1 cellular context compared by ENCODE assay signal in the genomic region with DNA sequence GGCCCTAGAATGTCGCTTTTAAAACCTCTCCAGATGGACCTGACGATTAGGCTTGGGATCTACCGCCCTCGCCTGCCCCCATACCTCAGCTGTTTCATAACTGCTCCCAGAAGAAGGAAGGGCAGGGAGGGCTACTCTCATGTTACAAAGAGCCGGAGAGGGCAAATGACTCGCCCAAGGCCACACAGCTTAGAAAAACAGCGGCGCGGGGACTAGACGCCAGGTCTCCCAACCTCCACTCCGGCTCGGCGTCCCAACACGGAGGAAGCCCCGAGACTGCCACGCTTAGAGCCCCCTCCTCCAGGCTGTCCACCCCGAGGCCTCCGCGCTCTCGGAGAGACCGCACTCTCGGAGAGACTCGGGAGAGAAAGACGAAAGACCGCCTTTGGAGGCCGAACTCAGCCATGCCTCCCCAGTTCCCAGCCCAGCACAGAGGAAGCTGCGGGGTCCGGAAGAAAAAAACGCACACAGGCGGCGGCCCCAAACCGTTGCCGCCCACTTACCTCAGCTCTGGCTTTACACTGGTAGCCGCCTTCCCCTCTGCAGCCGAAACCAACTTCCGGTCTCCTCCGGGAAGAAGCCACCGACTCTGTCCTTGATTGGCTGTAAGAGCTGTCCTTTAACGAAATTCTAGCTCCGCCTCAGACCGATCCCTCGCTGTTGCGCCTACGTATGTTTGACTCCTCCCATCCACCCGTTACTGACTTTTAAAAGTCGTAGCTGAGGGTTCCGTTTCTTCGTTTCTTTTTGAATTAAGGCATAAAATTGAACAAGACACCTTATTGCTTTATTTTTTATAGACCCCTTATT.
TF ChIP-seq lines count a peak whose summit lies in the region.

A gene with protein sequence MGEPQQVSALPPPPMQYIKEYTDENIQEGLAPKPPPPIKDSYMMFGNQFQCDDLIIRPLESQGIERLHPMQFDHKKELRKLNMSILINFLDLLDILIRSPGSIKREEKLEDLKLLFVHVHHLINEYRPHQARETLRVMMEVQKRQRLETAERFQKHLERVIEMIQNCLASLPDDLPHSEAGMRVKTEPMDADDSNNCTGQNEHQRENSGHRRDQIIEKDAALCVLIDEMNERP (minus strand): TSS at position 549 of the 810 bp plus-strand sequence. CDS start 3,434 bp downstream, outside the sequence.

TF ChIP-seq in HCT116, 20 proteins besides CTCF, POLR2A, EP300 and RAD21 (continued from another document):
- TF ChIP-seq, protein P1, sequence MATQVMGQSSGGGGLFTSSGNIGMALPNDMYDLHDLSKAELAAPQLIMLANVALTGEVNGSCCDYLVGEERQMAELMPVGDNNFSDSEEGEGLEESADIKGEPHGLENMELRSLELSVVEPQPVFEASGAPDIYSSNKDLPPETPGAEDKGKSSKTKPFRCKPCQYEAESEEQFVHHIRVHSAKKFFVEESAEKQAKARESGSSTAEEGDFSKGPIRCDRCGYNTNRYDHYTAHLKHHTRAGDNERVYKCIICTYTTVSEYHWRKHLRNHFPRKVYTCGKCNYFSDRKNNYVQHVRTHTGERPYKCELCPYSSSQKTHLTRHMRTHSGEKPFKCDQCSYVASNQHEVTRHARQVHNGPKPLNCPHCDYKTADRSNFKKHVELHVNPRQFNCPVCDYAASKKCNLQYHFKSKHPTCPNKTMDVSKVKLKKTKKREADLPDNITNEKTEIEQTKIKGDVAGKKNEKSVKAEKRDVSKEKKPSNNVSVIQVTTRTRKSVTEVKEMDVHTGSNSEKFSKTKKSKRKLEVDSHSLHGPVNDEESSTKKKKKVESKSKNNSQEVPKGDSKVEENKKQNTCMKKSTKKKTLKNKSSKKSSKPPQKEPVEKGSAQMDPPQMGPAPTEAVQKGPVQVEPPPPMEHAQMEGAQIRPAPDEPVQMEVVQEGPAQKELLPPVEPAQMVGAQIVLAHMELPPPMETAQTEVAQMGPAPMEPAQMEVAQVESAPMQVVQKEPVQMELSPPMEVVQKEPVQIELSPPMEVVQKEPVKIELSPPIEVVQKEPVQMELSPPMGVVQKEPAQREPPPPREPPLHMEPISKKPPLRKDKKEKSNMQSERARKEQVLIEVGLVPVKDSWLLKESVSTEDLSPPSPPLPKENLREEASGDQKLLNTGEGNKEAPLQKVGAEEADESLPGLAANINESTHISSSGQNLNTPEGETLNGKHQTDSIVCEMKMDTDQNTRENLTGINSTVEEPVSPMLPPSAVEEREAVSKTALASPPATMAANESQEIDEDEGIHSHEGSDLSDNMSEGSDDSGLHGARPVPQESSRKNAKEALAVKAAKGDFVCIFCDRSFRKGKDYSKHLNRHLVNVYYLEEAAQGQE (IDR thresholded peaks at IDR 0.05; ENCODE audit: low read depth), result no peak
- TF ChIP-seq EZH2 (IDR thresholded peaks at IDR 0.05) (no peak), POLR2AphosphoS5 (IDR thresholded peaks at IDR 0.05; ENCODE audit: low read depth, low read length) (peak; percentile 93), JUND (IDR thresholded peaks at IDR 0.05) (no peak), ZFX (IDR thresholded peaks at IDR 0.05) (peak; percentile 52; the same call in 1 of the 2 replicates), ELF1 (IDR thresholded peaks at IDR 0.05; ENCODE audit: borderline replicate concordance, low read depth) (peak; percentile 55), EGR1 (IDR thresholded peaks at IDR 0.05; ENCODE audit: low read depth) (peak; percentile 56; the same call in 1 of the 2 replicates), ZNF274 (IDR thresholded peaks at IDR 0.05; ENCODE audit: low read depth, low read length) (no peak), TCF7L2 (IDR thresholded peaks at IDR 0.05; ENCODE audit: borderline replicate concordance, extremely low read depth, insufficient read depth, insufficient read length) (no peak)
